Comparison of ENCODE assay signal across 1 cellular context in genomic region chr7:129188372-129188891, GRCh38.
A peak's percentile ranks its signal among the peaks of the same experiment; 100 is the strongest.
TF ChIP-seq lines count a peak whose summit lies in the region.

TSS of gene SMO (plus strand) at chr7:129188633. CDS start at chr7:129189152, 519 bp downstream.

TF ChIP-seq in HepG2, 621 proteins besides CTCF, POLR2A, EP300 and RAD21 (continued from another document and continues in another):
- TF ChIP-seq TFAP4 (IDR thresholded peaks at IDR 0.05; ENCODE audit: borderline replicate concordance, low read depth) (no peak), WIZ (CRISPR knock-in tag; IDR thresholded peaks at IDR 0.05) (no peak), ARNT2 (CRISPR knock-in tag; IDR thresholded peaks at IDR 0.05; ENCODE audit: low read depth) (no peak), ZNF460 (CRISPR knock-in tag; IDR thresholded peaks at IDR 0.05; ENCODE audit: borderline replicate concordance) (no peak), KDM2A (CRISPR knock-in tag; IDR thresholded peaks at IDR 0.05; ENCODE audit: borderline replicate concordance, low read depth) (peak; percentile 74; the same call in 1 of the 2 replicates), ZNF691 (CRISPR knock-in tag; IDR thresholded peaks at IDR 0.05; ENCODE audit: borderline replicate concordance, low read depth) (no peak), SIX1 (CRISPR knock-in tag; IDR thresholded peaks at IDR 0.05; ENCODE audit: borderline replicate concordance) (no peak), ARNT (IDR thresholded peaks at IDR 0.05) (no peak), RXRB (CRISPR knock-in tag; IDR thresholded peaks at IDR 0.05; ENCODE audit: borderline replicate concordance) (peak; percentile 24; the same call in 1 of the 2 replicates), KDM6A (CRISPR knock-in tag; IDR thresholded peaks at IDR 0.05; ENCODE audit: low read depth) (0 out of 2 replicates have a peak, but pooled peaks have one; percentile 12), CREM (IDR thresholded peaks at IDR 0.05) (no peak), CREM (CRISPR knock-in tag; IDR thresholded peaks at IDR 0.05) (no peak), U2AF1 (optimal IDR thresholded peaks at IDR 0.05; ENCODE audit: low read depth, low read length) (no peak), HHEX (CRISPR knock-in tag; IDR thresholded peaks at IDR 0.05) (no peak), ZNF616 (CRISPR knock-in tag; IDR thresholded peaks at IDR 0.05; ENCODE audit: low read depth) (no peak), ATF2 (CRISPR knock-in tag; IDR thresholded peaks at IDR 0.05) (no peak), KAT8 (CRISPR knock-in tag; IDR thresholded peaks at IDR 0.05) (peak; percentile 62), PAWR (CRISPR knock-in tag; IDR thresholded peaks at IDR 0.05; ENCODE audit: borderline replicate concordance) (no peak), TOE1 (CRISPR knock-in tag; IDR thresholded peaks at IDR 0.05) (no peak), ZFP36 (IDR thresholded peaks at IDR 0.05; ENCODE audit: borderline replicate concordance, low read depth, low read length, partially characterized antibody) (no peak), ZNF274 (CRISPR knock-in tag; IDR thresholded peaks at IDR 0.05) (no peak), ISX (CRISPR knock-in tag; conservative IDR thresholded peaks at IDR 0.05) (no peak), USF2 (IDR thresholded peaks at IDR 0.05; ENCODE audit: low read depth, low read length) (no peak), USF2 (CRISPR knock-in tag; IDR thresholded peaks at IDR 0.05; ENCODE audit: borderline replicate concordance) (no peak), TEAD2 (CRISPR knock-in tag; IDR thresholded peaks at IDR 0.05) (no peak), GLI4 (CRISPR knock-in tag; IDR thresholded peaks at IDR 0.05; ENCODE audit: borderline replicate concordance) (no peak), ZNF124 (CRISPR knock-in tag; IDR thresholded peaks at IDR 0.05) (no peak), SAP130 (CRISPR knock-in tag; IDR thresholded peaks at IDR 0.05; ENCODE audit: low read depth) (peak; percentile 68), TRAFD1 (CRISPR knock-in tag; IDR thresholded peaks at IDR 0.05; ENCODE audit: borderline replicate concordance) (no peak), DBP (CRISPR knock-in tag; IDR thresholded peaks at IDR 0.05; ENCODE audit: not compliant biosample characterization) (no peak), BCLAF1 (IDR thresholded peaks at IDR 0.05) (no peak), ZBTB8A (CRISPR knock-in tag; IDR thresholded peaks at IDR 0.05; ENCODE audit: borderline replicate concordance, low read depth) (no peak), FOXP4 (CRISPR knock-in tag; IDR thresholded peaks at IDR 0.05) (peak; percentile 26; the same call in 1 of the 2 replicates), ZNF468 (CRISPR knock-in tag; IDR thresholded peaks at IDR 0.05) (no peak), ZNF331 (CRISPR knock-in tag; IDR thresholded peaks at IDR 0.05) (peak; percentile 52; the same call in 1 of the 2 replicates), RARA (CRISPR knock-in tag; IDR thresholded peaks at IDR 0.05) (peak; percentile 34), ZNF224 (CRISPR knock-in tag; IDR thresholded peaks at IDR 0.05) (no peak), MXD3 (CRISPR knock-in tag; IDR thresholded peaks at IDR 0.05) (no peak), ZMAT5 (CRISPR knock-in tag; IDR thresholded peaks at IDR 0.05; ENCODE audit: borderline replicate concordance, low read depth) (no peak), CREB1 (IDR thresholded peaks at IDR 0.05) (no peak), CREB1 (CRISPR knock-in tag; IDR thresholded peaks at IDR 0.05) (no peak), ZNF75D (CRISPR knock-in tag; IDR thresholded peaks at IDR 0.05; ENCODE audit: borderline replicate concordance) (no peak), ZNF207 (IDR thresholded peaks at IDR 0.05; ENCODE audit: borderline replicate concordance) (no peak), ZFP37 (CRISPR knock-in tag; IDR thresholded peaks at IDR 0.05; ENCODE audit: borderline replicate concordance) (no peak), DMTF1 (CRISPR knock-in tag; IDR thresholded peaks at IDR 0.05) (no peak), ZIK1 (CRISPR knock-in tag; IDR thresholded peaks at IDR 0.05; ENCODE audit: borderline replicate concordance, low read depth) (peak; percentile 48; the same call in 1 of the 2 replicates), THAP7 (CRISPR knock-in tag; IDR thresholded peaks at IDR 0.05) (no peak), KLF11 (CRISPR knock-in tag; IDR thresholded peaks at IDR 0.05) (no peak; the same call in 1 of the 2 replicates), ZNF496 (CRISPR knock-in tag; IDR thresholded peaks at IDR 0.05; ENCODE audit: insufficient replicate concordance) (no peak), NKX3-1 (CRISPR knock-in tag; IDR thresholded peaks at IDR 0.05) (no peak), BHLHE40 (IDR thresholded peaks at IDR 0.05; ENCODE audit: low read length) (no peak), ZNF383 (CRISPR knock-in tag; IDR thresholded peaks at IDR 0.05; ENCODE audit: borderline replicate concordance) (no peak), CHCHD3 (CRISPR knock-in tag; IDR thresholded peaks at IDR 0.05) (no peak), PAX8 (CRISPR knock-in tag; IDR thresholded peaks at IDR 0.05; ENCODE audit: borderline replicate concordance) (no peak; the same call in 1 of the 2 replicates), ZNF510 (CRISPR knock-in tag; IDR thresholded peaks at IDR 0.05; ENCODE audit: low read depth) (no peak)
